12 cellular contexts compared by ENCODE assay signal in genomic region chr2:96329416-96329815, GRCh38.
DNase-seq lines count a peak whose midpoint lies in the region; ATAC-seq and TF ChIP-seq lines count a peak whose summit lies in the region.
"Had no signal": no experiment of that assay in that cellular context is flagged by ENCODE, and none has a peak within 500 bp of the region (broad histone marks: within the 10 kb centered on the region; RNA-seq: fewer than 3 reads in every experiment).

No MANE protein-coding gene starts in this region.

- DNase-seq in DMS79 (lab: John Stamatoyannopoulos, UW): peak; percentile 51
- DNase-seq in KBM-7: peak; percentile 48
- DNase-seq in RWPE2 (ENCODE audit: low spot score): no peak
- peak; percentile 75 to 87 for DNase-seq in foreskin fibroblast
- no peak for DNase-seq in NCI-H446 (lab: John Stamatoyannopoulos, UW)
- DNase-seq: activated CD8-positive, alpha-beta memory T cell treated with anti-CD3 and anti-CD28 coated beads, Interleukin-2, amount 50 U/mL, for 48 hours; aorta; CD4-positive, CD25-positive, alpha-beta regulatory T cell had no signal

- peaks cover 16% of the 10 kb centered on the region for H3K4me1 ChIP-seq in RWPE2 (ENCODE audit: insufficient read depth, poor library complexity, severe bottlenecking)

- in situ Hi-C loops in KBM-7 (cut with MboI; ENCODE audit: low pct_unique_long_range_greater_than_20kb, low sequenced_read_pairs): no loop called here

- H3K4me3 ChIP-seq in RWPE2 (ENCODE audit: severe bottlenecking): no peak overlapping the region
- no peak overlapping the region for H3K4me3 ChIP-seq in foreskin fibroblast (ENCODE audit: low read depth in 1 of 2, low read length in 2 of 2)
- H3K4me3 ChIP-seq: smooth muscle cell had no signal

- TF ChIP-seq CTCF in RWPE2 (IDR thresholded peaks at IDR 0.05; ENCODE audit: poor library complexity, severe bottlenecking) (no peak), foreskin fibroblast (IDR thresholded peaks at IDR 0.05; ENCODE audit: low read depth, low read length) (no peak)

- no peak for ATAC-seq in RWPE2 (ENCODE audit: low read depth)
- no peak for ATAC-seq in HG03469 (IDR thresholded peaks at IDR 0.05; ENCODE audit: unreplicated experiment)
- no peak for ATAC-seq in GM18870 (IDR thresholded peaks at IDR 0.05; ENCODE audit: unreplicated experiment)
- ATAC-seq in GM18505 (IDR thresholded peaks at IDR 0.05; ENCODE audit: unreplicated experiment): no peak

- H3K27ac ChIP-seq in RWPE2 (ENCODE audit: poor library complexity, severe bottlenecking): peak overlapping the region; percentile 46

- TF ChIP-seq POLR2A in GM18505 (IDR thresholded peaks at IDR 0.05; ENCODE audit: borderline replicate concordance, extremely low read depth, insufficient read depth, insufficient read length): no peak

- H3K9me3 ChIP-seq in RWPE2 (ENCODE audit: severe bottlenecking): no peaks in the 10 kb centered on the region

- no peaks in the 10 kb centered on the region for H3K36me3 ChIP-seq in RWPE2 (ENCODE audit: low read depth)

- peaks cover 8% of the 10 kb centered on the region for H3K27me3 ChIP-seq in RWPE2 (ENCODE audit: insufficient read depth, poor library complexity, severe bottlenecking)

Comparison
In these comparisons a context has a peak if more than half of its experiments do, and no peak if none do; other contexts are left out.
1. DNase-seq: peak in DMS79 (single experiment), KBM-7 (single experiment) and foreskin fibroblast (2 of 2); none in RWPE2 (single experiment) and NCI-H446 (0 of 2).